Comparison of ENCODE assay signal across 24 cellular contexts in genomic region chr3:66395635-66396034, GRCh38.
DNase-seq lines count a peak whose midpoint lies in the region; ATAC-seq, FAIRE-seq and TF ChIP-seq lines count a peak whose summit lies in the region.
"Had no signal": no experiment of that assay in that cellular context is flagged by ENCODE, and none has a peak within 500 bp of the region (broad histone marks: within the 10 kb centered on the region; RNA-seq: fewer than 3 reads in every experiment).

No MANE protein-coding gene starts in this region.

- H3K23ac ChIP-seq in H1 (ENCODE audit: insufficient read length) = no peak overlapping the region

- H3K4ac ChIP-seq in H1 (replicated peaks; ENCODE audit: insufficient read length, low read depth, low read length) = no peak overlapping the region

- POLR2A ChIA-PET in H1 (lab: Charles Lee; ENCODE audit: partially characterized antibody) = no interaction called here

- no peak overlapping the region for H2BK120ac ChIP-seq in H1 (replicated peaks; ENCODE audit: low read depth, low read length)

- peaks cover 13 to 91% (median 78%) of the 10 kb centered on the region in 11 experiments for H3K36me3 ChIP-seq in BLaER1 treated with 17β-estradiol and CSF1 and Interleukin-3, amounts not matched to agents 10 nM and 100 nM
- peaks cover 54 to 99% (median 74%) of the 10 kb centered on the region in 4 experiments for H3K36me3 ChIP-seq in H1 (ENCODE audit: control insufficient read depth in 2 of 4, insufficient read depth in 4 of 4, low read length in 3 of 4)

- no peak overlapping the region for H2BK12ac ChIP-seq in H1 (ENCODE audit: low read depth, low read length)

- H3K79me1 ChIP-seq in H1 (ENCODE audit: low read depth, low read length) = peaks cover 2% of the 10 kb centered on the region

- peaks cover 10% of the 10 kb centered on the region for H3K36me3 Mint-ChIP-seq in T-helper 17 cell (ENCODE audit: low read depth)
- peaks cover 64% of the 10 kb centered on the region for H3K36me3 Mint-ChIP-seq in stimulated activated effector memory CD8-positive, alpha-beta T cell treated with anti-CD3 and anti-CD28 coated beads, Interleukin-12 subunit alpha, Interleukin-12 subunit beta, amount 100 ng/mL, for 72 hours
- H3K36me3 Mint-ChIP-seq in stimulated activated naive B cell treated with anti-CD40 and anti-IgM and Interleukin-4, amounts not matched to agents 10 μg/mL and 1 μg/mL and 100 μg/mL, for 72 hours = peaks cover 0 to 14% of the 10 kb centered on the region in 2 donors

- no peak overlapping the region for H2BK20ac ChIP-seq in H1 (ENCODE audit: low read length)

- H2AK5ac ChIP-seq in H1 (ENCODE audit: low read depth, low read length) = no peak overlapping the region

- DNase-seq in T-helper 17 cell (no peak), H1 (ENCODE audit: low read depth in 1 of 2, low spot score in 2 of 2) (no peak), erythroblast (lab: John Stamatoyannopoulos, UW) (no peak), amniotic stem cell (lab: John Stamatoyannopoulos, UW) (no peak), HCEC 1CT (no peak)
- no peak for DNase-seq in stimulated activated effector memory CD8-positive, alpha-beta T cell treated with anti-CD3 and anti-CD28 coated beads, Interleukin-12 subunit alpha, Interleukin-12 subunit beta, amount 100 ng/mL, for 72 hours (ENCODE audit: low spot score in 2 of 2)
- no peak for DNase-seq in stimulated activated naive B cell treated with anti-CD40 and anti-IgM and Interleukin-4, amounts not matched to agents 10 μg/mL and 1 μg/mL and 100 μg/mL, for 72 hours
- DNase-seq: activated CD4-positive, CD25-positive, alpha-beta regulatory T cell; activated CD8-positive, alpha-beta T cell treated with anti-CD3 and anti-CD28 coated beads, Interleukin-2, amount 10 ng/mL, durations not matched to agents 7 days and 5 days; activated naive CD4-positive, alpha-beta T cell; COR-L47; GF-D8; naive thymus-derived CD4-positive, alpha-beta T cell; NCI-H1436; PC-3; SHP77; stimulated activated CD4-positive, alpha-beta T cell treated with anti-CD3 and anti-CD28 coated beads, Interleukin-12 subunit alpha, Interleukin-12 subunit beta, amount 100 ng/mL, for 4 hours; stimulated activated naive CD8-positive, alpha-beta T cell treated with anti-CD3 and anti-CD28 coated beads, Interleukin-15, amount 100 ng/mL, for 72 hours had no signal

- H3K9me3 ChIP-seq in BLaER1 treated with 17β-estradiol and CSF1 and Interleukin-3, amounts not matched to agents 10 nM and 100 nM (replicated peaks in 1 of 11) = no peaks in the 10 kb centered on the region
- H3K9me3 ChIP-seq in T-helper 17 cell (ENCODE audit: control insufficient read depth, low read length, poor library complexity, severe bottlenecking) (no peaks in the 10 kb centered on the region), H1 (ENCODE audit: insufficient read depth in 2 of 2, low read depth in 1 of 2, low read length in 1 of 2) (no peaks in the 10 kb centered on the region)

- no peak overlapping the region for H3K27ac ChIP-seq in BLaER1 treated with 17β-estradiol and CSF1 and Interleukin-3, amounts not matched to agents 10 nM and 100 nM
- H3K27ac ChIP-seq in H1 (ENCODE audit: low read depth, low read length) = no peak overlapping the region
- H3K27ac ChIP-seq: cardiac muscle cell, epithelial cell of prostate had no signal

- no peak overlapping the region for H4K91ac ChIP-seq in H1 (replicated peaks; ENCODE audit: insufficient read length, low read length)

- H3K4me3 Mint-ChIP-seq in T-helper 17 cell = no peak overlapping the region
- H3K4me3 Mint-ChIP-seq in stimulated activated effector memory CD8-positive, alpha-beta T cell treated with anti-CD3 and anti-CD28 coated beads, Interleukin-12 subunit alpha, Interleukin-12 subunit beta, amount 100 ng/mL, for 72 hours = no peak overlapping the region
- no peak overlapping the region for H3K4me3 Mint-ChIP-seq in stimulated activated naive B cell treated with anti-CD40 and anti-IgM and Interleukin-4, amounts not matched to agents 10 μg/mL and 1 μg/mL and 100 μg/mL, for 72 hours
- H3K4me3 Mint-ChIP-seq: activated CD8-positive, alpha-beta T cell treated with anti-CD3 and anti-CD28 coated beads, Interleukin-2, amount 10 ng/mL, durations not matched to agents 7 days and 5 days; B cell; mesothelial cell of epicardium; stimulated activated naive CD8-positive, alpha-beta T cell treated with anti-CD3 and anti-CD28 coated beads, Interleukin-15, amount 100 ng/mL, for 72 hours had no signal

- H3K4me1 Mint-ChIP-seq in T-helper 17 cell = peaks cover 38% of the 10 kb centered on the region
- peaks cover 43% of the 10 kb centered on the region for H3K4me1 Mint-ChIP-seq in stimulated activated effector memory CD8-positive, alpha-beta T cell treated with anti-CD3 and anti-CD28 coated beads, Interleukin-12 subunit alpha, Interleukin-12 subunit beta, amount 100 ng/mL, for 72 hours
- peaks cover 30 to 31% of the 10 kb centered on the region in 2 donors for H3K4me1 Mint-ChIP-seq in stimulated activated naive B cell treated with anti-CD40 and anti-IgM and Interleukin-4, amounts not matched to agents 10 μg/mL and 1 μg/mL and 100 μg/mL, for 72 hours
- H3K4me1 Mint-ChIP-seq: mesothelial cell of epicardium had no signal

- CTCF ChIA-PET in H1 (lab: Charles Lee; ENCODE audit: partially characterized antibody) = interaction anchor here (1.4 to 4.9 kb wide), 5 partner anchors 9 to 420 kb away, joined by 3 to 22 read pairs (median 7); no protein-coding TSS in a partner anchor

- WGBS in H1 (ENCODE audit: extremely low coverage in 1 of 2, insufficient coverage in 1 of 2, insufficient read length in 1 of 2, insufficient replicate concordance in 2 of 2, low coverage in 1 of 2, low lambda C conversion rate in 2 of 2, missing lambda C conversion rate in 1 of 2), 2 experiments = 88% methylated on average over 9 of the region's 10 CpGs; no CpG with 5 or more reads in 1 of the 2 experiments

- no peak overlapping the region for H2BK15ac ChIP-seq in H1 (ENCODE audit: low read length)

- H4K5ac ChIP-seq in H1 (ENCODE audit: insufficient read length, low read depth, low read length) = no peak overlapping the region

- H3K18ac ChIP-seq in H1 (ENCODE audit: extremely low read depth, low read length) = no peak overlapping the region

- ATAC-seq in T-helper 17 cell = no peak
- no peak for ATAC-seq in stimulated activated effector memory CD8-positive, alpha-beta T cell treated with anti-CD3 and anti-CD28 coated beads, Interleukin-12 subunit alpha, Interleukin-12 subunit beta, amount 100 ng/mL, for 72 hours
- no peak for ATAC-seq in stimulated activated naive B cell treated with anti-CD40 and anti-IgM and Interleukin-4, amounts not matched to agents 10 μg/mL and 1 μg/mL and 100 μg/mL, for 72 hours (replicated peaks)
- ATAC-seq: activated CD8-positive, alpha-beta T cell treated with anti-CD3 and anti-CD28 coated beads, Interleukin-2, amount 10 ng/mL, durations not matched to agents 7 days and 5 days; naive thymus-derived CD4-positive, alpha-beta T cell; PC-3; stimulated activated naive CD8-positive, alpha-beta T cell treated with anti-CD3 and anti-CD28 coated beads, Interleukin-15, amount 100 ng/mL, for 72 hours had no signal

- H3K14ac ChIP-seq in H1 (ENCODE audit: insufficient read length) = no peak overlapping the region

- H3K27ac Mint-ChIP-seq in T-helper 17 cell = peak overlapping the region; percentile 95
- peak overlapping the region; percentile 77 for H3K27ac Mint-ChIP-seq in stimulated activated effector memory CD8-positive, alpha-beta T cell treated with anti-CD3 and anti-CD28 coated beads, Interleukin-12 subunit alpha, Interleukin-12 subunit beta, amount 100 ng/mL, for 72 hours
- no peak overlapping the region for H3K27ac Mint-ChIP-seq in stimulated activated naive B cell treated with anti-CD40 and anti-IgM and Interleukin-4, amounts not matched to agents 10 μg/mL and 1 μg/mL and 100 μg/mL, for 72 hours
- H3K27ac Mint-ChIP-seq: mesothelial cell of epicardium; stimulated activated naive CD8-positive, alpha-beta T cell treated with anti-CD3 and anti-CD28 coated beads, Interleukin-15, amount 100 ng/mL, for 72 hours had no signal

- no peak for TF ChIP-seq CTCF in H1 (IDR thresholded peaks at IDR 0.05; ENCODE audit: control extremely low read depth in 1 of 3, insufficient read depth in 1 of 3, low read depth in 1 of 3, low read length in 3 of 3)

- TF ChIP-seq POLR2A in H1 (IDR thresholded peaks at IDR 0.05; ENCODE audit: control extremely low read depth in 1 of 2, low read depth in 2 of 2, low read length in 2 of 2) = no peak
- TF ChIP-seq POLR2A in erythroblast (IDR thresholded peaks at IDR 0.05; ENCODE audit: low read length) = no peak

- no peaks in the 10 kb centered on the region for H3K9me3 Mint-ChIP-seq in stimulated activated effector memory CD8-positive, alpha-beta T cell treated with anti-CD3 and anti-CD28 coated beads, Interleukin-12 subunit alpha, Interleukin-12 subunit beta, amount 100 ng/mL, for 72 hours
- no peaks in the 10 kb centered on the region for H3K9me3 Mint-ChIP-seq in stimulated activated naive B cell treated with anti-CD40 and anti-IgM and Interleukin-4, amounts not matched to agents 10 μg/mL and 1 μg/mL and 100 μg/mL, for 72 hours

- H3K27me3 Mint-ChIP-seq in T-helper 17 cell = no peaks in the 10 kb centered on the region
- no peaks in the 10 kb centered on the region for H3K27me3 Mint-ChIP-seq in stimulated activated naive B cell treated with anti-CD40 and anti-IgM and Interleukin-4, amounts not matched to agents 10 μg/mL and 1 μg/mL and 100 μg/mL, for 72 hours
- H3K27me3 Mint-ChIP-seq: B cell; naive thymus-derived CD4-positive, alpha-beta T cell; stimulated activated naive CD8-positive, alpha-beta T cell treated with anti-CD3 and anti-CD28 coated beads, Interleukin-15, amount 100 ng/mL, for 72 hours had no signal

- H3K27me3 ChIP-seq in BLaER1 treated with 17β-estradiol and CSF1 and Interleukin-3, amounts not matched to agents 10 nM and 100 nM = 0 out of 22 replicates have a peak, but pooled peaks cover 0 to 1% (median 0%) of the 10 kb centered on the region in 11 experiments
- no peaks in the 10 kb centered on the region for H3K27me3 ChIP-seq in H1 (replicated peaks in 1 of 4; ENCODE audit: control insufficient read depth in 3 of 4, extremely low read depth in 1 of 4, insufficient read depth in 3 of 4, low read length in 3 of 4)
- H3K27me3 ChIP-seq: cardiac muscle cell had no signal

- H3K23me2 ChIP-seq in H1 (ENCODE audit: low read depth, low read length) = no peaks in the 10 kb centered on the region

- H3K56ac ChIP-seq in H1 (replicated peaks; ENCODE audit: insufficient read length, low read depth, low read length) = no peak overlapping the region

- no peak for TF ChIP-seq EP300 in H1 (IDR thresholded peaks at IDR 0.05; ENCODE audit: borderline replicate concordance in 1 of 2, low read depth in 2 of 2, low read length in 2 of 2)

- peaks cover 20 to 99% (median 87%) of the 10 kb centered on the region in 10 experiments for H3K4me1 ChIP-seq in BLaER1 treated with 17β-estradiol and CSF1 and Interleukin-3, amounts not matched to agents 10 nM and 100 nM
- no peaks in the 10 kb centered on the region; a peak in 1 of 7 replicates for H3K4me1 ChIP-seq in H1 (replicated peaks in 1 of 4; ENCODE audit: control insufficient read depth in 3 of 4, insufficient read depth in 4 of 4, low read length in 3 of 4)

- H4K8ac ChIP-seq in H1 (ENCODE audit: extremely low read depth, insufficient read depth, low read length) = no peak overlapping the region

- FAIRE-seq in H1 (lab: Jason Lieb, UNC) = no peak

- peaks cover 0 to 24% of the 10 kb centered on the region in 2 experiments; a peak in 1 of 4 replicates for H3K79me2 ChIP-seq in H1 (ENCODE audit: control insufficient read depth in 1 of 2, insufficient read depth in 2 of 2, low read length in 2 of 2)

- no peak overlapping the region for H3K9ac ChIP-seq in BLaER1 treated with 17β-estradiol and CSF1 and Interleukin-3, amounts not matched to agents 10 nM and 100 nM
- no peak overlapping the region for H3K9ac ChIP-seq in H1 (replicated peaks in 1 of 4; ENCODE audit: extremely low read depth in 1 of 4, low read depth in 3 of 4, low read length in 3 of 4)
- H3K9ac ChIP-seq: GM23248 had no signal

- peak overlapping the region in 8 of 11 experiments; percentile 81 to 97 (median 86); a peak in 16 of 22 replicates for H3K4me2 ChIP-seq in BLaER1 treated with 17β-estradiol and CSF1 and Interleukin-3, amounts not matched to agents 10 nM and 100 nM
- H3K4me2 ChIP-seq in H1 (ENCODE audit: insufficient read depth in 1 of 2, low read depth in 2 of 2, low read length in 2 of 2) = no peak overlapping the region

- H2BK5ac ChIP-seq in H1 (ENCODE audit: low read depth, low read length) = peak overlapping the region; percentile 46; the same call in 1 of the 2 replicates

- H3K4me3 ChIP-seq in BLaER1 treated with 17β-estradiol and CSF1 and Interleukin-3, amounts not matched to agents 10 nM and 100 nM = no peak overlapping the region
- H3K4me3 ChIP-seq in H1 (ENCODE audit: extremely low read depth in 1 of 4, insufficient read depth in 2 of 4, low read depth in 3 of 4, low read length in 4 of 4) = no peak overlapping the region
- H3K4me3 ChIP-seq: cardiac muscle cell had no signal

- peaks cover 0 to 84% (median 55%) of the 10 kb centered on the region in 11 experiments; a peak in 17 of 22 replicates for H4K20me1 ChIP-seq in BLaER1 treated with 17β-estradiol and CSF1 and Interleukin-3, amounts not matched to agents 10 nM and 100 nM
- peaks cover 5 to 18% of the 10 kb centered on the region in 2 experiments for H4K20me1 ChIP-seq in H1 (replicated peaks in 1 of 2; ENCODE audit: control insufficient read depth in 1 of 2, insufficient read depth in 2 of 2, low read length in 2 of 2)

- no peak overlapping the region for H2AFZ ChIP-seq in H1 (ENCODE audit: low read length)

- TF ChIP-seq RAD21 in H1 (IDR thresholded peaks at IDR 0.05 in 1 of 2, conservative IDR thresholded peaks at IDR 0.05 in 1 of 2; ENCODE audit: low read depth in 2 of 2, low read length in 2 of 2) = no peak

Comparison
In these comparisons a context has a peak if more than half of its experiments do, and no peak if none do; other contexts are left out.
1. H3K4me2 ChIP-seq: peak in BLaER1 treated with 17β-estradiol and CSF1 and Interleukin-3, amounts not matched to agents 10 nM and 100 nM (8 of 11); none in H1 (0 of 2).